ENCODE assay signal across 22 cellular contexts in the genomic region with DNA sequence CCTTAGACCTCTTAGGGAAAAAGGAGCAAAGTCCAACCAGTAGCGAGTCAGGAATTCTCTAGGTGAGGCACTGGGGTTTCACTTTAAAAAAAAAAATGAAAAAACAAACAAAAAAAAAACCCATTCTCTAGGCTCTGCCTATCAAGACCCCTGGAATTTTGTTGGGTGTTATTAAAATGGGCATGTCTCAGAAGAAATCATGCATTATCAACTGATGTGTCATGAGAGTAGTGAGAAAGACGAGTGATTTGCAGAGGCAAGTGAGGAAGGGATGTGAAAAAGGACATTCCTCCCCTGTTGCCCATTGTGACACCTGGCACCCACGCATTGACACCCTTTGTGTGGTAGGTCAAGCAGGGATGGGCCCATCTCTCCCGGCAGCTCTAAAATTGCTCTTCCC.
"Had no signal": no experiment of that assay in that cellular context is flagged by ENCODE, and none has a peak within 500 bp of the region (broad histone marks: within the 10 kb centered on the region; RNA-seq: fewer than 3 reads in every experiment).

No MANE protein-coding gene starts in this region.

- H3K36me3 ChIP-seq: SJSA1 had no signal

- H3K36me3 Mint-ChIP-seq: IgD-negative memory B cell had no signal

- H3K4me3 Mint-ChIP-seq: IgD-negative memory B cell had no signal

- H3K27ac Mint-ChIP-seq: IgD-negative memory B cell had no signal

- H3K4me3 ChIP-seq: K562, SJSA1, SK-N-MC had no signal

- ATAC-seq: K562 had no signal

- H3K27me3 Mint-ChIP-seq: IgD-negative memory B cell had no signal

- FAIRE-seq: K562, RCC 7860 had no signal

- H3K9me3 Mint-ChIP-seq: IgD-negative memory B cell had no signal

- H3K4me1 Mint-ChIP-seq: IgD-negative memory B cell had no signal

- H3K27me3 ChIP-seq: SJSA1 had no signal

- DNase-seq: Kasumi-1, MM.1S, NCI-H1092 treated with DMSO at 0.1 percent for 48 hours, NCI-H1436, NCI-H187, NCI-H2029, NCI-H2081 treated with DMSO at 0.1 percent for 48 hours, NCI-H2171, NCI-H226, NCI-H446, NCI-H510A, NCI-H524 treated with DMSO at 0.1 percent for 48 hours, NCI-H69, NCI-H774, Right ventricle myocardium superior, RPMI8226, SIG-M5 had no signal
